Comparison of ENCODE assay signal across 17 cellular contexts in the genomic region with DNA sequence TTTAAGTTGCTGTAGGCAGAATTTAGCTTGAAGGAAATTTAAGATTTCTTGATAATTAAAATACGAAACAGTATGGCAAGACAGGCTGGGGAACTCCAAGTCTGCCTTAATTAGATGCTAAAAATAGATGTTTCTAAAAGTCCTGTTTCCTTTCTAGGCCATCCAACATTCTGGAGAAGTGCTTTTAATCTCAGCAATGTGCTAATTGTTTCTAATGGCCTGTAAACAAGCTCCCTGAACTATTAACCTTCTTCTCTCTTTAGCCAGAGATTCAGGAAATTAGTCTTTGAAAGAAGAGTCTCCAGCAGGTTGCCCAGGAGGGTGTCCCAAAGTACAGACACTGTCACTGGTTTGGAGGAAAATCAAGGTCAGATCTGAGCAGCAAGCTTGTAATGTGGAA.
DNase-seq lines count a peak whose midpoint lies in the region; ATAC-seq and TF ChIP-seq lines count a peak whose summit lies in the region.
"Had no signal": no experiment of that assay in that cellular context is flagged by ENCODE, and none has a peak within 500 bp of the region (broad histone marks: within the 10 kb centered on the region; RNA-seq: fewer than 3 reads in every experiment).

No MANE protein-coding gene starts in this region.

- TF ChIP-seq CTCF in heart right ventricle (IDR thresholded peaks at IDR 0.05): no peak
- no peak for TF ChIP-seq CTCF in BE2C (IDR thresholded peaks at IDR 0.05; ENCODE audit: low read depth, low read length)
- TF ChIP-seq CTCF in GM13977 (IDR thresholded peaks at IDR 0.05; ENCODE audit: extremely low read depth, insufficient read depth, missing control alignments): no peak

- H3K27me3 ChIP-seq in heart right ventricle: no peaks in the 10 kb centered on the region
- no peaks in the 10 kb centered on the region for H3K27me3 ChIP-seq in BE2C

- DNase-seq in heart right ventricle: no peak
- no peak for DNase-seq in cardiac septum (ENCODE audit: low spot score)
- DNase-seq in cerebellum (ENCODE audit: low spot score): peak; percentile 14
- peak; percentile 24 for DNase-seq in iPS-NIHi7 (ENCODE audit: extremely low spot score)
- no peak for DNase-seq in BE2C
- no peak for DNase-seq in GM13977 (ENCODE audit: low spot score)
- DNase-seq: DMS 273 treated with DMSO at 0.1 percent for 48 hours, NCI-H1930, NCI-H2171 treated with DMSO at 0.1 percent for 48 hours, NCI-H446 treated with DMSO at 0.1 percent for 48 hours, NCI-H748 treated with DMSO at 0.1 percent for 48 hours, PC-9 had no signal

- ATAC-seq in heart right ventricle (peak in 4 of 8 donors; percentile 37 to 68 (median 44)), HG02798 (IDR thresholded peaks at IDR 0.05; ENCODE audit: poor library complexity, unreplicated experiment) (no peak), HG02970 (IDR thresholded peaks at IDR 0.05; ENCODE audit: low FRiP score, unreplicated experiment) (no peak)
- ATAC-seq: A549, K562 had no signal

- peak overlapping the region in 6 of 10 donors; percentile 1 to 73 (median 56) for H3K27ac ChIP-seq in heart right ventricle
- H3K27ac ChIP-seq: A549, C4-2B, PC-9 had no signal

- H3K4me3 ChIP-seq in heart right ventricle (no peak overlapping the region), BE2C (ENCODE audit: low read depth, low read length) (no peak overlapping the region)
- H3K4me3 ChIP-seq: A549, K562, PC-9 had no signal

- H3K4me1 ChIP-seq in heart right ventricle: peaks cover 0 to 32% (median 19%) of the 10 kb centered on the region in 9 donors
- H3K4me1 ChIP-seq in BE2C: no peaks in the 10 kb centered on the region
- H3K4me1 ChIP-seq: A549 had no signal

- H3K9me3 ChIP-seq in heart right ventricle (no peaks in the 10 kb centered on the region), BE2C (no peaks in the 10 kb centered on the region)
- H3K9me3 ChIP-seq: A549 had no signal

- H3K36me3 ChIP-seq in heart right ventricle: no peaks in the 10 kb centered on the region
- no peaks in the 10 kb centered on the region for H3K36me3 ChIP-seq in BE2C

- 16 to 20% methylated on average over 1 of the region's 1 CpG for WGBS in heart right ventricle, 2 donors

- in situ Hi-C loops in GM13977 (cut with MboI; ENCODE audit: low pct_unique_long_range_greater_than_20kb, low sequenced_read_pairs, unreplicated experiment): no loop called here

- intact Hi-C loops in heart right ventricle (cut with DNase I) (no loop called here), cardiac septum (cut with DNase I) (no loop called here)

Comparison
In these comparisons a context has a peak if more than half of its experiments do, and no peak if none do; other contexts are left out.
1. DNase-seq: peak in cerebellum (single experiment) and iPS-NIHi7 (single experiment); none in heart right ventricle (0 of 2), cardiac septum (single experiment), BE2C (single experiment) and GM13977 (single experiment).